8 cellular contexts compared by ENCODE assay signal in the genomic region with DNA sequence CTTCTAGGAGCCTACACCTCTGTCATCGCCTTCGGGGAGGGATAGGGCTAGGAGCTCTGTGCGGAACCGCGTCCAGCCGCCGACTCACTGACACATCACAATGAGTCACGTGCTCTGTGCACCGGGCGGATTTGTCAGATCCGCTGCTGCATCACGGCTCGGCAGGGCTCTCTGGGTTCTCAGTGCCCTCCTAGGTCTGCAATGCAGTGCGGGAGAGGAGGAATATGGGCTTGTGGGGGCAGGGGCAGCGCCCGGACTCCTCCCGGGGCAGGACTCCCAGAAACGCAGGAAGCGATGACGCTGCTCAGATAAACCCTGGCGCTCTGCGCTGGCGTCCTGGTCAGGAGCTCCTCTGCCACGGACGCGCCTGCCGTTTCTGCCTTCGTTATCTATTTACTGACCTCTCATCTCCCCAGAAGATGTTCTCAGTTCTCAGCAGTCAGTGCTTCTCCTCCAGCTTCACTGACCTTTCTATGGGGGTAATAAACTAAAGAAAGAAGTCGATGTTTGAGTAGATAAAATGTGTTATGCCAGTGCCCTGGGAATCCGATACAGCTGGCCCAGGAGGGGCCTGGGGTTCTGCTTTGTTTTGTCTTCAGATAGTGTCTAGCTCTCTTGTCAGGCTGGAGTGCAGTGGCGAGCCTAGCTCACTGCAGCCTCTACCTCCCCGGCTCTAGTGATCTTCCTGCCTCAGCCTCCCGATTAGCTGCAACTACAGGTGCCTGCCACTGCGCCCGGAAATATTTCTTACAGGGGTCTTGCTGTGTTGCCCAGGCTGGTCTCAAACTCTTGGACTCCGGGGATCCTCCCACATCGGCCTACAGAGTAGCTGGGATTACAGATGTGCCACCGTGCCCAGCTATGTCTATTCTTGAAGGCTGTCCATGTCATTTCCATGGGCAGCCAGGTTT. TPM values are rescaled to one million over a fixed set of nuclear protein-coding genes. Genes with fewer than 3 reads are reported as not detected.
DNase-seq lines count a peak whose midpoint lies in the region; ATAC-seq and TF ChIP-seq lines count a peak whose summit lies in the region.

No MANE protein-coding gene starts in this region.

- peak; percentile 96 for ATAC-seq in HG02623 (IDR thresholded peaks at IDR 0.05; ENCODE audit: unreplicated experiment)
- peak; percentile 96 for ATAC-seq in left ventricle myocardium superior

- no peaks in the 10 kb centered on the region for H3K27me3 ChIP-seq in adipocyte (replicated peaks; ENCODE audit: control insufficient read depth, insufficient read depth, low read length)

- peak overlapping the region; percentile 97 for H3K27ac Mint-ChIP-seq in progenitor cell of endocrine pancreas

- no peaks in the 10 kb centered on the region for H3K27me3 Mint-ChIP-seq in progenitor cell of endocrine pancreas

- peak overlapping the region; percentile 83 for H3K4me3 Mint-ChIP-seq in progenitor cell of endocrine pancreas (ENCODE audit: low read depth)

- H3K9me3 ChIP-seq in adipocyte (ENCODE audit: control insufficient read depth, low read length): no peaks in the 10 kb centered on the region

- DNase-seq in GM10266 (ENCODE audit: extremely low spot score) (peak; percentile 54), NCI-H1105 (lab: John Stamatoyannopoulos, UW) (peak; percentile 77), SW 1271 (lab: John Stamatoyannopoulos, UW) (peak; percentile 98), adipocyte (ENCODE audit: low read depth) (peak; percentile 97), left ventricle myocardium superior (peak; percentile 91), progenitor cell of endocrine pancreas (ENCODE audit: low spot score, unreplicated experiment) (peak; percentile 56), ureter (ENCODE audit: low spot score) (peak; percentile 91)

- TF ChIP-seq CTCF in GM10266 (IDR thresholded peaks at IDR 0.05; ENCODE audit: control insufficient read depth, insufficient read depth, low read depth, missing control alignments) (no peak), progenitor cell of endocrine pancreas (IDR thresholded peaks at IDR 0.05; ENCODE audit: unreplicated experiment) (peak; percentile 13)

- H3K36me3 ChIP-seq in adipocyte (ENCODE audit: control insufficient read depth, insufficient read depth, low read length, severe bottlenecking): no peaks in the 10 kb centered on the region

- no peaks in the 10 kb centered on the region for H3K36me3 Mint-ChIP-seq in progenitor cell of endocrine pancreas (ENCODE audit: insufficient read depth)

- peak overlapping the region; percentile 86 for H3K9ac ChIP-seq in adipocyte (ENCODE audit: low read length)

- intact Hi-C loops in left ventricle myocardium superior (cut with micrococcal nuclease): no loop called here

- H3K4me3 ChIP-seq in adipocyte (ENCODE audit: low read length): peak overlapping the region; percentile 79

- no peaks in the 10 kb centered on the region for H3K9me3 Mint-ChIP-seq in progenitor cell of endocrine pancreas (ENCODE audit: low read depth)

- H3K4me1 ChIP-seq in adipocyte (ENCODE audit: control insufficient read depth, insufficient read depth, low read length): peaks cover 55% of the 10 kb centered on the region

- H3K4me1 Mint-ChIP-seq in progenitor cell of endocrine pancreas (ENCODE audit: low read depth): peaks cover 41% of the 10 kb centered on the region

RNA-seq across cellular contexts. Expression of a gene that starts 22.8 kb away (rescaled TPM):
- 551 TPM for total RNA-seq in left ventricle myocardium superior
- total RNA-seq in progenitor cell of endocrine pancreas: 382 and 384 TPM in 2 replicates
- total RNA-seq in ureter: 349 TPM

Comparison
In these comparisons a context has a peak if more than half of its experiments do, and no peak if none do; other contexts are left out.
1. Peak in every context shown above with its lines: DNase-seq, ATAC-seq and H3K4me3 ChIP-seq.